ENCODE assay signal across 10 cellular contexts in the genomic region with DNA sequence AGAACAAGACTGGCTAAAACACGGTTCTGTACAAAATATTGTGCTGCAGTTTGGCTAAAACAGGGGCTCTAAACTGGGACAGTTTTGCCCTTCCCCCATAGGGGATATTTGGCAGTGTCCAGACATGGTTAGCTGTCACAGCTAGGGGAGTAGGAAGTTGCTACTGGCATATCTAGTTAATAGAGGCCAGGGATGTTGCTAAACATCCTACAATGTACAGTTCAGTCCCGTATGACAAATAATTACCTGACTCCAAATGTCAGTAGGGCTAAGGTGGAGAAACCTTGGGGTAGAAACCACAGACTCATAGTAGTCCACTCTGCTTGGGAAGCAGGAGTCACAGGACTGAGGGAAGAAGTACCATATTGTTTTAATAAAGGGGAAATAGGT. TPM values are rescaled to one million over a fixed set of nuclear protein-coding genes. Genes with fewer than 3 reads are reported as not detected.
DNase-seq lines count a peak whose midpoint lies in the region; ATAC-seq and TF ChIP-seq lines count a peak whose summit lies in the region.
"Had no signal": no experiment of that assay in that cellular context is flagged by ENCODE, and none has a peak within 500 bp of the region (broad histone marks: within the 10 kb centered on the region; RNA-seq: fewer than 3 reads in every experiment).

No MANE protein-coding gene starts in this region.

- POLR2A ChIA-PET in T-cell (lab: Charles Lee): no interaction called here

- H3K27me3 ChIP-seq in esophagus muscularis mucosa: no peaks in the 10 kb centered on the region
- no peaks in the 10 kb centered on the region for H3K27me3 ChIP-seq in muscle layer of duodenum (ENCODE audit: low read depth, low read length)
- no peaks in the 10 kb centered on the region for H3K27me3 ChIP-seq in tibial artery

- no peaks in the 10 kb centered on the region for H3K9me3 Mint-ChIP-seq in T-cell

- ATAC-seq in HG02840 (IDR thresholded peaks at IDR 0.05; ENCODE audit: low FRiP score, unreplicated experiment) (no peak), GM21447 (IDR thresholded peaks at IDR 0.05; ENCODE audit: unreplicated experiment) (no peak), T-cell (replicated peaks in 1 of 4) (no peak)

- peaks cover 19% of the 10 kb centered on the region for H3K36me3 Mint-ChIP-seq in T-cell

- H3K36me3 ChIP-seq in esophagus muscularis mucosa (no peaks in the 10 kb centered on the region), muscle layer of duodenum (ENCODE audit: control insufficient read depth in 1 of 2, insufficient read depth in 2 of 2, low read length in 2 of 2) (no peaks in the 10 kb centered on the region), tibial artery (no peaks in the 10 kb centered on the region)

- H3K27me3 Mint-ChIP-seq in T-cell: no peaks in the 10 kb centered on the region

- H3K4me3 Mint-ChIP-seq in T-cell: no peak overlapping the region

- DNase-seq in esophagus muscularis mucosa (ENCODE audit: extremely low spot score): no peak
- DNase-seq in tibial artery: no peak
- DNase-seq in T-cell: no peak
- DNase-seq in activated T-cell treated with anti-CD3 and anti-CD28 coated beads, Interleukin-2, amount 50 U/mL, for 48 hours: no peak
- DNase-seq: cortex of kidney, NCI-H524 had no signal

- peak overlapping the region; percentile 87 for H3K27ac ChIP-seq in adipose tissue (ENCODE audit: low read depth, low read length)
- peak overlapping the region; percentile 89 to 94 (median 92) for H3K27ac ChIP-seq in esophagus muscularis mucosa (replicated peaks in 1 of 4)
- H3K27ac ChIP-seq in muscle layer of duodenum (ENCODE audit: low read length): peak overlapping the region; percentile 94
- H3K27ac ChIP-seq in tibial artery: peak overlapping the region; percentile 83 to 86

- TF ChIP-seq POLR2A in esophagus muscularis mucosa (IDR thresholded peaks at IDR 0.05; ENCODE audit: low read depth): no peak

- H3K27ac Mint-ChIP-seq in T-cell: no peak overlapping the region

- CTCF ChIA-PET in T-cell (lab: Charles Lee): interaction anchor here in 1 of 2 donors (0.7 kb wide), 1 partner anchor 302 kb away, joined by 7 read pairs; no protein-coding TSS in a partner anchor

- TF ChIP-seq EP300 in esophagus muscularis mucosa (IDR thresholded peaks at IDR 0.05): no peak

- 26 to 62% (median 31%) methylated on average over 2 of the region's 2 CpGs for WGBS in adipose tissue, 3 donors
- WGBS in esophagus muscularis mucosa: 20% methylated on average over 2 of the region's 2 CpGs

- peaks cover 86 to 96% (median 95%) of the 10 kb centered on the region in 4 donors for H3K4me1 ChIP-seq in esophagus muscularis mucosa
- H3K4me1 ChIP-seq in muscle layer of duodenum (ENCODE audit: control insufficient read depth in 1 of 2, insufficient read depth in 2 of 2, low read length in 2 of 2): peaks cover 35 to 63% of the 10 kb centered on the region in 2 donors
- peaks cover 11 to 98% (median 83%) of the 10 kb centered on the region in 4 donors for H3K4me1 ChIP-seq in tibial artery

- no peaks in the 10 kb centered on the region for H3K9me3 ChIP-seq in esophagus muscularis mucosa
- H3K9me3 ChIP-seq in muscle layer of duodenum (ENCODE audit: control insufficient read depth in 1 of 2, low read length in 2 of 2): no peaks in the 10 kb centered on the region
- H3K9me3 ChIP-seq in tibial artery: no peaks in the 10 kb centered on the region

- peaks cover 52 to 59% (median 56%) of the 10 kb centered on the region in 3 donors for H3K4me1 Mint-ChIP-seq in T-cell

- intact Hi-C loops in esophagus muscularis mucosa (cut with DNase I): no loop called here
- intact Hi-C loops in tibial artery (cut with DNase I; ENCODE audit: low total_unique reads): no loop called here

- H3K4me3 ChIP-seq in esophagus muscularis mucosa: peak overlapping the region in 3 of 4 donors; percentile 13 to 30 (median 18)
- H3K4me3 ChIP-seq in muscle layer of duodenum (ENCODE audit: low read depth in 1 of 2, low read length in 2 of 2): peak overlapping the region; percentile 2 to 36
- H3K4me3 ChIP-seq in tibial artery: peak overlapping the region in 1 of 2 donors; percentile 31

- TF ChIP-seq CTCF in esophagus muscularis mucosa (IDR thresholded peaks at IDR 0.05) (no peak), tibial artery (IDR thresholded peaks at IDR 0.05) (no peak)

RNA-seq across cellular contexts. Expression of gene WBP1L, which starts 39.8 kb away (rescaled TPM):
- 10 to 100 TPM; 13.4 to 64.1 (median 36.3) TPM for polyA plus RNA-seq in adipose tissue
- total RNA-seq in esophagus muscularis mucosa (100 to 1,000 TPM in 2 of 4 donors, 10 to 100 TPM in 2; 88.5 to 147 (median 112) TPM), T-cell (10 to 100 TPM; 20.0 to 38.5 (median 33.0) TPM)

RNA-seq across cellular contexts. Expression of gene CYP17A1, which starts 53.7 kb away (rescaled TPM):
- polyA plus RNA-seq in adipose tissue: 1 to 10 TPM in 1 of 3 donors, under 1 TPM in 2; 0.34 to 2.4 (median 0.46) TPM
- total RNA-seq in esophagus muscularis mucosa (not detected), T-cell (1 to 10 TPM in 3 of 5 donors, not detected in 2; 3.2 to 5.1 (median 4.1) TPM)
